In the genomic region with DNA sequence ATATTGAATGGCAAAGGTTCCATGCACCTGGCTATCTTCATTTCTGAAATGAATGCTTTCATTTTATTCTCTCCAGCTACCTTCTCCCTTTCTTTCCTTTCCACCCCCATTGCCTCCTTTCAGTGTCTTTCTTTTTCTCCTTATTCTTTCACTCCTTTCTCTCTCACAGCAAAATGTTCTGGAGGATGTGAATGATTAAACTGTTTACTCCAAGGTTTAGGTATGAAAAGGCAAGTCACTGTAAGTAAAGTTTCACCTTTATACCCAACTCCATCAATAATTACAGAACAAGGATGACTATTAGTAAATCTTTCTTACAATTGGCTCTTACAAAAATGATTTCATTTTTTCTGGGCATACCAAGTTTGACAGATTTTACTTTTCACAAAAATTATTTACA, we compare ENCODE assay signal across 24 cellular contexts. TPM values are rescaled to one million over a fixed set of nuclear protein-coding genes. Genes with fewer than 3 reads are reported as not detected.
DNase-seq lines count a peak whose midpoint lies in the region; ATAC-seq, FAIRE-seq and TF ChIP-seq lines count a peak whose summit lies in the region.
"Had no signal": no experiment of that assay in that cellular context is flagged by ENCODE, and none has a peak within 500 bp of the region (broad histone marks: within the 10 kb centered on the region; RNA-seq: fewer than 3 reads in every experiment).

No MANE protein-coding gene starts in this region.

- dilution Hi-C loops in mammary epithelial cell (cut with HindIII; ENCODE audit: low sequenced_read_pairs) = no loop called here

- H2BK120ac ChIP-seq in H9 (ENCODE audit: low read depth, low read length, poor library complexity, severe bottlenecking) = no peak overlapping the region

- H3K27me3 Mint-ChIP-seq in nephron progenitor cell (ENCODE audit: low read depth, poor library complexity) (peaks cover 87% of the 10 kb centered on the region), H9 (ENCODE audit: low read depth) (peaks cover 100% of the 10 kb centered on the region)

- H2AK5ac ChIP-seq in H9 (ENCODE audit: insufficient read length, low read length) = no peak overlapping the region

- H3K4me3 ChIP-seq in mammary epithelial cell (replicated peaks in 1 of 3; ENCODE audit: insufficient read depth in 1 of 3, low read depth in 2 of 3, low read length in 3 of 3) (no peak overlapping the region), breast epithelium (no peak overlapping the region), kidney (ENCODE audit: low read length in 2 of 2) (peak overlapping the region; percentile 90 to 95)
- H3K4me3 ChIP-seq: HAP-1, MG63, SJSA1 had no signal

- H3K27ac Mint-ChIP-seq in nephron progenitor cell (no peak overlapping the region), H9 (no peak overlapping the region)

- peak; percentile 90 for FAIRE-seq in kidney (lab: Jason Lieb, UNC)
- FAIRE-seq: GM18507 had no signal

- peaks cover 20% of the 10 kb centered on the region for H3K23me2 ChIP-seq in H9 (ENCODE audit: insufficient read length, low read depth, low read length, poor library complexity, severe bottlenecking)

- no peak overlapping the region for H3T11ph ChIP-seq in H9 (ENCODE audit: low read length)

- H3K4me3 Mint-ChIP-seq in nephron progenitor cell (peak overlapping the region; percentile 87), H9 (no peak overlapping the region)

- no peak overlapping the region for H4K8ac ChIP-seq in H9 (replicated peaks; ENCODE audit: insufficient read length, low read depth, low read length)

- no peak overlapping the region for H3K9ac ChIP-seq in mammary epithelial cell (ENCODE audit: insufficient read depth, low read length)
- H3K9ac ChIP-seq in kidney (ENCODE audit: low read length in 2 of 2) = peak overlapping the region in 1 of 2 donors; percentile 98
- no peak overlapping the region for H3K9ac ChIP-seq in H9 (ENCODE audit: extremely low read depth, insufficient read length, low read length)

- no peak overlapping the region for H2BK15ac ChIP-seq in H9 (ENCODE audit: low read depth, low read length)

- H4K20me1 ChIP-seq in mammary epithelial cell (ENCODE audit: insufficient read depth, low read length) (no peaks in the 10 kb centered on the region), H9 (ENCODE audit: control insufficient read depth, insufficient read depth, insufficient read length) (no peaks in the 10 kb centered on the region)

- H2BK5ac ChIP-seq in H9 (ENCODE audit: insufficient read length, low read length) = no peak overlapping the region

- in situ Hi-C loops in mammary epithelial cell (cut with MboI; ENCODE audit: low sequenced_read_pairs in 2 of 2) = no loop called here

- H2AFZ ChIP-seq in mammary epithelial cell (ENCODE audit: low read depth, low read length) = peak overlapping the region; percentile 22
- no peak overlapping the region for H2AFZ ChIP-seq in H9 (ENCODE audit: low read length)

- H4K91ac ChIP-seq in H9 (ENCODE audit: insufficient read length, low read depth, low read length) = no peak overlapping the region

- peaks cover 80% of the 10 kb centered on the region for H3K36me3 Mint-ChIP-seq in nephron progenitor cell (ENCODE audit: low read depth)
- no peaks in the 10 kb centered on the region for H3K36me3 Mint-ChIP-seq in H9 (ENCODE audit: insufficient read depth in 1 of 3, low read depth in 3 of 3)

- BruUV-seq in mammary epithelial cell (replicated peaks; lab: Mats Ljungman, UMichigan) = no TSS peak

- no peaks in the 10 kb centered on the region for H3K27me3 ChIP-seq in mammary epithelial cell (ENCODE audit: insufficient read depth, low read length)
- H3K27me3 ChIP-seq in breast epithelium = peaks cover 9 to 81% of the 10 kb centered on the region in 2 donors
- peaks cover 76% of the 10 kb centered on the region for H3K27me3 ChIP-seq in H9 (ENCODE audit: insufficient read depth, low read length)
- H3K27me3 ChIP-seq: MG63, SJSA1 had no signal

- no peak for ATAC-seq in HG03342 (IDR thresholded peaks at IDR 0.05; ENCODE audit: unreplicated experiment)
- ATAC-seq: PC-3 had no signal

- no peak for TF ChIP-seq POLR2A in breast epithelium (IDR thresholded peaks at IDR 0.05)

- TF ChIP-seq CTCF in mammary epithelial cell (conservative IDR thresholded peaks at IDR 0.05 in 1 of 2, IDR thresholded peaks at IDR 0.05 in 1 of 2; ENCODE audit: extremely low read depth in 1 of 2, insufficient read depth in 1 of 2, low read depth in 1 of 2, low read length in 2 of 2) (no peak), breast epithelium (IDR thresholded peaks at IDR 0.05) (no peak), kidney (IDR thresholded peaks at IDR 0.05; ENCODE audit: borderline replicate concordance, extremely low read depth, insufficient read depth) (no peak), nephron progenitor cell (IDR thresholded peaks at IDR 0.05) (no peak), H9 (conservative IDR thresholded peaks at IDR 0.05) (no peak)

- no peak overlapping the region for H3K27ac ChIP-seq in mammary epithelial cell (ENCODE audit: insufficient read depth, low read depth, low read length)
- no peak overlapping the region for H3K27ac ChIP-seq in breast epithelium
- peak overlapping the region; percentile 96 to 98 for H3K27ac ChIP-seq in kidney (ENCODE audit: low read depth in 2 of 2, low read length in 2 of 2)
- H3K27ac ChIP-seq in H9 (ENCODE audit: insufficient read length, low read depth, low read length) = no peak overlapping the region
- H3K27ac ChIP-seq: 22Rv1, SJSA1 had no signal

- H3K9me3 ChIP-seq in mammary epithelial cell (replicated peaks; ENCODE audit: insufficient read depth, low read length) (peaks cover 4% of the 10 kb centered on the region), breast epithelium (no peaks in the 10 kb centered on the region), kidney (ENCODE audit: control insufficient read depth in 1 of 2, low read length in 2 of 2) (no peaks in the 10 kb centered on the region), H9 (ENCODE audit: control insufficient read depth, low read depth, low read length) (no peaks in the 10 kb centered on the region)
- H3K9me3 ChIP-seq: HAP-1, MG63, SJSA1 had no signal

- no peak overlapping the region for H4K5ac ChIP-seq in H9 (ENCODE audit: insufficient read length, low read depth, low read length)

- no peak for DNase-seq in mammary epithelial cell
- no peak for DNase-seq in breast epithelium (ENCODE audit: low spot score in 2 of 2)
- no peak for DNase-seq in kidney
- no peak for DNase-seq in nephron progenitor cell
- no peak for DNase-seq in H9
- DNase-seq in inferior parietal cortex (ENCODE audit: extremely low spot score) = no peak
- DNase-seq in T-helper 2 cell = no peak
- DNase-seq: DMS53, IMR-90, KG1, MG63, NCI-H2029, NCI-H446, NCI-H524 treated with DMSO at 0.1 percent for 48 hours, NCI-H774, PC-3, Right ventricle myocardium superior, RPMI8226 had no signal

- H3K79me1 ChIP-seq in H9 (ENCODE audit: insufficient read depth, low read depth, low read length, poor library complexity, severe bottlenecking) = no peaks in the 10 kb centered on the region

- H3K4me2 ChIP-seq in mammary epithelial cell (ENCODE audit: insufficient read depth, low read depth, low read length) = no peak overlapping the region
- no peak overlapping the region for H3K4me2 ChIP-seq in H9 (ENCODE audit: insufficient read depth, insufficient read length, low read length)

- H3K9me3 Mint-ChIP-seq in nephron progenitor cell (no peaks in the 10 kb centered on the region), H9 (peaks cover 0 to 3% of the 10 kb centered on the region in 2 experiments; a peak in 1 of 5 replicates)

- intact Hi-C loops in mammary epithelial cell (cut with micrococcal nuclease) (no loop called here), breast epithelium (cut with DNase I; ENCODE audit: low total_unique reads) (no loop called here), kidney (cut with DNase I) (no loop called here)

- H2BK12ac ChIP-seq in H9 (ENCODE audit: insufficient read length, low read depth, low read length) = no peak overlapping the region

- no peak overlapping the region for H3K14ac ChIP-seq in H9 (ENCODE audit: insufficient read depth, low read length)

- no peak overlapping the region for H3K23ac ChIP-seq in H9 (ENCODE audit: insufficient read length, low read depth, low read length)

- H3K79me2 ChIP-seq in mammary epithelial cell (ENCODE audit: insufficient read depth, low read length) (no peaks in the 10 kb centered on the region), H9 (ENCODE audit: insufficient read depth, low read length) (no peaks in the 10 kb centered on the region)

- no peak overlapping the region for H3K4ac ChIP-seq in H9 (ENCODE audit: low read depth, low read length)

- no peaks in the 10 kb centered on the region for H3K36me3 ChIP-seq in mammary epithelial cell (ENCODE audit: insufficient read depth, low read length)
- H3K36me3 ChIP-seq in breast epithelium = no peaks in the 10 kb centered on the region
- H3K36me3 ChIP-seq in kidney (ENCODE audit: control insufficient read depth in 1 of 2, insufficient read depth in 2 of 2, low read length in 2 of 2) = peaks cover 0 to 14% of the 10 kb centered on the region in 2 donors
- H3K36me3 ChIP-seq: HAP-1, MG63, SJSA1 had no signal

- H3K56ac ChIP-seq in H9 (ENCODE audit: insufficient read length, low read depth, low read length) = no peak overlapping the region

- CTCF ChIA-PET in mammary epithelial cell (lab: Charles Lee; ENCODE audit: low non-redundant PET) = no interaction called here

- H3K18ac ChIP-seq in H9 (ENCODE audit: insufficient read length, low read depth, low read length) = no peak overlapping the region

- H3K4me1 ChIP-seq in mammary epithelial cell (ENCODE audit: insufficient read depth, low read length) (no peaks in the 10 kb centered on the region), breast epithelium (peaks cover 0 to 3% of the 10 kb centered on the region in 2 donors), kidney (ENCODE audit: control insufficient read depth in 1 of 2, insufficient read depth in 1 of 2, low read depth in 1 of 2, low read length in 2 of 2) (peaks cover 28 to 48% of the 10 kb centered on the region in 2 donors), H9 (ENCODE audit: insufficient read depth, low read length) (peaks cover 4% of the 10 kb centered on the region; the same call in 1 of the 2 replicates)
- H3K4me1 ChIP-seq: HAP-1 had no signal

- H3K4me1 Mint-ChIP-seq in nephron progenitor cell (peaks cover 71% of the 10 kb centered on the region), H9 (peaks cover 10 to 43% of the 10 kb centered on the region in 2 experiments)

- H2BK20ac ChIP-seq in H9 (ENCODE audit: low read depth, low read length, poor library complexity, severe bottlenecking) = no peak overlapping the region

RNA-seq across cellular contexts. Expression of gene PAX8, which starts 4.3 kb away (rescaled TPM):
- total RNA-seq in mammary epithelial cell (10 to 100 TPM in 1 of 2 donors, 1 to 10 TPM in 1; 3.3 to 16.1 TPM), breast epithelium (1 to 10 TPM in 2 of 3 donors, under 1 TPM in 1; under 0.01 to 2.6 (median 1.0) TPM), kidney (607 TPM), H9 (2021) (not detected in 2 replicates)
- polyA plus RNA-seq in mammary epithelial cell (0.79 TPM), kidney (ENCODE audit: insufficient read depth, low read depth, low replicate concordance) (199 TPM)
- not detected for polyA minus RNA-seq in mammary epithelial cell
- total RNA-seq: G401, SJSA1 had no signal

Comparison
In these comparisons a context has a peak if more than half of its experiments do, and no peak if none do; other contexts are left out.
1. H3K27ac ChIP-seq: peak in kidney (2 of 2); none in mammary epithelial cell (single experiment), breast epithelium (0 of 2) and H9 (single experiment).
2. H3K4me3 ChIP-seq: peak in kidney (2 of 2); none in mammary epithelial cell (0 of 3) and breast epithelium (0 of 3).
3. RNA of gene PAX8, which starts 4.3 kb away (total RNA-seq): 607 TPM in kidney (single experiment); 3.3 to 16.1 TPM in mammary epithelial cell, under 0.01 to 2.6 TPM in breast epithelium and not detected in H9; every median in the first group is over 10 times any median in the second.